24 cellular contexts compared by ENCODE assay signal in the genomic region with DNA sequence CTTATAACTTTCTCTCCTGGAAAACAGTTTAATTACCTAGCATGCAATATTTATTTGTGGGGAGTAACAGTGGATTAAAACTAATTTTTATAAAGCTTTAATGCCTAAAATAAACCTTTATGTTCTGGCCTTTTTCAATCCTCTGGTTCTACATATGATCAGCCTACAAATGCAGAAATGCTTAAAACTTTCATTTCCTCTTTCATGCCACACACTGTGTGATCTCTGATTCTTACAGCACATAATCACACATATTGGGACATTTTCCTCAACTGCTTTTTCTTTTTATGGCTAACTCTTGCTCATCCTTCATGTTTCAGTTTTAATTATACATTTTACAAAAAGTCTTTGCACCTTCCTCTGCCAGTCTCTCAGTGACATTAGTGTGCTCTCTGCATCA.
"Had no signal": no experiment of that assay in that cellular context is flagged by ENCODE, and none has a peak within 500 bp of the region (broad histone marks: within the 10 kb centered on the region; RNA-seq: fewer than 3 reads in every experiment).

No MANE protein-coding gene starts in this region.

- DNase-seq: activated CD4-positive, alpha-beta memory T cell treated with anti-CD3 and anti-CD28 coated beads, Interleukin-2, amount 10 ng/mL, durations not matched to agents 7 days and 5 days; activated CD4-positive, alpha-beta T cell treated with anti-CD3 and anti-CD28 coated beads for 48 hours; activated CD4-positive, CD25-positive, alpha-beta regulatory T cell; activated effector memory CD4-positive, alpha-beta T cell treated with anti-CD3 and anti-CD28 coated beads, Interleukin-2, amount 50 U/mL, for 16 hours; activated naive CD4-positive, alpha-beta T cell treated with anti-CD3 and anti-CD28 coated beads, Interleukin-2, amount 10 ng/mL, durations not matched to agents 7 days and 5 days; amygdala; endodermal cell; esophagus squamous epithelium; gastrocnemius medialis; head of caudate nucleus; left ventricle myocardium superior; mammary epithelial cell; naive thymus-derived CD8-positive, alpha-beta T cell; posterior cingulate gyrus; small intestine; stimulated activated CD4-positive, alpha-beta T cell treated with anti-CD3 and anti-CD28 coated beads, Interleukin-2, amount 100 ng/mL, for 24 hours; trophoblast cell; uterus had no signal

- H3K4me1 ChIP-seq: esophagus squamous epithelium, gastrocnemius medialis, neural progenitor cell, uterus had no signal

- H3K9ac ChIP-seq: neural progenitor cell had no signal

- H3K27me3 ChIP-seq: esophagus squamous epithelium, gastrocnemius medialis, neural progenitor cell, uterus had no signal

- H3K9me3 ChIP-seq: gastrocnemius medialis, uterus had no signal

- H2AFZ ChIP-seq: neural progenitor cell had no signal

- FAIRE-seq: bronchial epithelial cell, islet of Langerhans, small intestine had no signal

- ATAC-seq: gastrocnemius medialis; left ventricle myocardium superior; naive thymus-derived CD8-positive, alpha-beta T cell; sciatic nerve; stimulated activated memory B cell treated with anti-CD40 and anti-IgM and Interleukin-4, amounts not matched to agents 10 μg/mL and 1 μg/mL and 100 μg/mL, for 72 hours had no signal

- H3K36me3 ChIP-seq: esophagus squamous epithelium, gastrocnemius medialis, neural progenitor cell, uterus had no signal

- H3K27ac ChIP-seq: coronary artery, esophagus squamous epithelium, gastrocnemius medialis, neural progenitor cell, uterus had no signal

- H3K4me3 ChIP-seq: coronary artery, esophagus squamous epithelium, gastrocnemius medialis, neural progenitor cell, uterus had no signal

- H3K4me2 ChIP-seq: neural progenitor cell had no signal
